Comparison of ENCODE assay signal across 8 cellular contexts in genomic region chr9:128787583-128788156, GRCh38. TPM values are rescaled to one million over a fixed set of nuclear protein-coding genes. Genes with fewer than 3 reads are reported as not detected.
A peak's percentile ranks its signal among the peaks of the same experiment; 100 is the strongest.
DNase-seq lines count a peak whose midpoint lies in the region; FAIRE-seq and TF ChIP-seq lines count a peak whose summit lies in the region.

No MANE protein-coding gene starts in this region.

- CTCF ChIA-PET in GM10248 (lab: Yijun Ruan, JAX) = interaction anchor here (1.1 to 2.6 kb wide), 5 partner anchors 30 to 317 kb away, joined by 3 to 16 read pairs (median 4); partner anchors contain the start of gene ENDOG

- DNase-seq in H7 (no peak), esophagus muscularis mucosa (ENCODE audit: extremely low spot score) (no peak), neuronal stem cell (ENCODE audit: low spot score) (no peak), D721Med (ENCODE audit: insufficient read length, low spot score) (no peak), NCI-H128 (lab: John Stamatoyannopoulos, UW; ENCODE audit: unreplicated experiment) (no peak), GM10248 (ENCODE audit: extremely low spot score) (no peak), inferior parietal cortex (ENCODE audit: extremely low spot score) (no peak)

- H3K9me3 ChIP-seq in SU-DHL-6 (ENCODE audit: insufficient read depth, low read length) = no peaks in the 10 kb centered on the region
- no peaks in the 10 kb centered on the region for H3K9me3 ChIP-seq in esophagus muscularis mucosa
- H3K9me3 ChIP-seq in neuronal stem cell (replicated peaks in 1 of 2; ENCODE audit: control insufficient read depth in 2 of 2, insufficient read depth in 1 of 2, low read depth in 1 of 2, low read length in 2 of 2) = no peaks in the 10 kb centered on the region

- POLR2A ChIA-PET in GM10248 (lab: Yijun Ruan, JAX) = interaction anchor here (0.8 kb wide), 1 partner anchor 235 kb away, joined by 3 read pairs; the partner anchor contains the start of gene SPTAN1

- no peak overlapping the region for H2BK12ac ChIP-seq in neuronal stem cell (ENCODE audit: low read length)

- peak overlapping the region; percentile 45 for H3K27ac ChIP-seq in SU-DHL-6 (ENCODE audit: low read depth, low read length)
- H3K27ac ChIP-seq in esophagus muscularis mucosa (replicated peaks in 1 of 4) = peak overlapping the region; percentile 85 to 88 (median 86)
- peak overlapping the region; percentile 61 for H3K27ac ChIP-seq in neuronal stem cell (replicated peaks; ENCODE audit: low read length)

- no peaks in the 10 kb centered on the region for H4K20me1 ChIP-seq in SU-DHL-6 (ENCODE audit: low read depth, low read length)

- H2BK120ac ChIP-seq in neuronal stem cell (ENCODE audit: low read depth, low read length) = no peak overlapping the region

- H2AFZ ChIP-seq in SU-DHL-6 (ENCODE audit: low read depth, low read length, severe bottlenecking) = peak overlapping the region; percentile 87
- H2AFZ ChIP-seq in neuronal stem cell (ENCODE audit: low read length) = peak overlapping the region; percentile 91

- no peaks in the 10 kb centered on the region for H3F3A ChIP-seq in SU-DHL-6 (ENCODE audit: insufficient read depth)

- peak overlapping the region; percentile 95 for H3K23ac ChIP-seq in neuronal stem cell (ENCODE audit: low read depth, low read length, poor library complexity)

- no peak overlapping the region for H3K4ac ChIP-seq in neuronal stem cell (ENCODE audit: low read length)

- peak overlapping the region; percentile 43 for H4K8ac ChIP-seq in neuronal stem cell (ENCODE audit: low read depth, low read length)

- peak overlapping the region; percentile 71 for H3K14ac ChIP-seq in neuronal stem cell (ENCODE audit: low read length)

- H3K9me2 ChIP-seq in SU-DHL-6 (replicated peaks; ENCODE audit: insufficient read depth, low read length) = no peaks in the 10 kb centered on the region

- no peak overlapping the region for H2AK5ac ChIP-seq in neuronal stem cell (ENCODE audit: low read depth, low read length)

- peaks cover 15% of the 10 kb centered on the region for H3K79me2 ChIP-seq in SU-DHL-6 (ENCODE audit: insufficient read depth, low read length)

- H2BK5ac ChIP-seq in neuronal stem cell (ENCODE audit: low read length) = peak overlapping the region; percentile 90

- intact Hi-C loops in esophagus muscularis mucosa (cut with DNase I) = loop anchor here (2.0 kb wide), 1 partner anchor 85 kb away; the partner anchor contains the start of gene PKN3

- H3K36me3 ChIP-seq in H7 (replicated peaks; ENCODE audit: control insufficient read depth, insufficient read depth, low read length) (peaks cover 7% of the 10 kb centered on the region), SU-DHL-6 (ENCODE audit: low read length) (no peaks in the 10 kb centered on the region), esophagus muscularis mucosa (peaks cover 12 to 40% (median 31%) of the 10 kb centered on the region in 4 donors), neuronal stem cell (replicated peaks in 1 of 2; ENCODE audit: control insufficient read depth in 2 of 2, insufficient read depth in 2 of 2, low read length in 2 of 2) (peaks cover 10 to 37% of the 10 kb centered on the region in 2 donors)

- no peak for TF ChIP-seq EP300 in esophagus muscularis mucosa (IDR thresholded peaks at IDR 0.05)

- H3K4me3 ChIP-seq in H7 (ENCODE audit: insufficient read depth, low read depth, low read length) (peak overlapping the region; percentile 92), SU-DHL-6 (ENCODE audit: insufficient read depth, low read length, poor library complexity, severe bottlenecking) (peak overlapping the region; percentile 88), esophagus muscularis mucosa (peak overlapping the region; percentile 93 to 100 (median 98)), neuronal stem cell (ENCODE audit: low read length in 2 of 2) (peak overlapping the region; percentile 97 to 99)

- H4K91ac ChIP-seq in neuronal stem cell (ENCODE audit: low read depth, low read length, poor library complexity) = no peak overlapping the region

- H3K27me3 ChIP-seq in H7 (ENCODE audit: control insufficient read depth, insufficient read depth, low read length) (no peaks in the 10 kb centered on the region), SU-DHL-6 (ENCODE audit: low read length) (no peaks in the 10 kb centered on the region), esophagus muscularis mucosa (no peaks in the 10 kb centered on the region), neuronal stem cell (ENCODE audit: control insufficient read depth in 3 of 3, insufficient read depth in 3 of 3, low read depth in 1 of 3, low read length in 3 of 3) (no peaks in the 10 kb centered on the region)

- under 1% methylated on average over 7 of the region's 8 CpGs for WGBS in esophagus muscularis mucosa
- WGBS in neuronal stem cell (ENCODE audit: extremely low coverage in 2 of 2, insufficient read length in 2 of 2, insufficient replicate concordance in 1 of 2), 2 donors = no CpG with 5 or more reads among the region's 8 CpGs

- H3K4me1 ChIP-seq in esophagus muscularis mucosa (peaks cover 5 to 40% (median 35%) of the 10 kb centered on the region in 4 donors), neuronal stem cell (ENCODE audit: control insufficient read depth in 2 of 2, insufficient read depth in 1 of 2, low read depth in 1 of 2, low read length in 2 of 2) (peaks cover 2 to 8% of the 10 kb centered on the region in 2 donors)

- no peak for FAIRE-seq in D721Med (lab: Jason Lieb, UNC)

- H3K4me2 ChIP-seq in SU-DHL-6 (ENCODE audit: low read depth, low read length, poor library complexity, severe bottlenecking) (peak overlapping the region; percentile 81), neuronal stem cell (ENCODE audit: insufficient read depth, low read length, poor library complexity, severe bottlenecking) (peak overlapping the region; percentile 77)

- H2BK15ac ChIP-seq in neuronal stem cell (ENCODE audit: low read length) = peak overlapping the region; percentile 58

- H3K18ac ChIP-seq in neuronal stem cell (ENCODE audit: low read length) = peak overlapping the region; percentile 98

- H3K9ac ChIP-seq in SU-DHL-6 (ENCODE audit: low read length) = peak overlapping the region; percentile 83
- peak overlapping the region; percentile 98 for H3K9ac ChIP-seq in neuronal stem cell (ENCODE audit: low read depth, low read length, poor library complexity)

- TF ChIP-seq POLR2A in esophagus muscularis mucosa (IDR thresholded peaks at IDR 0.05; ENCODE audit: low read depth) = no peak

- TF ChIP-seq CTCF in SU-DHL-6 (IDR thresholded peaks at IDR 0.05; ENCODE audit: insufficient read depth, low read length, poor library complexity, severe bottlenecking) = no peak
- no peak for TF ChIP-seq CTCF in esophagus muscularis mucosa (IDR thresholded peaks at IDR 0.05)
- no peak for TF ChIP-seq CTCF in D721Med (IDR thresholded peaks at IDR 0.05; ENCODE audit: insufficient read depth, missing control alignments)
- TF ChIP-seq CTCF in GM10248 (IDR thresholded peaks at IDR 0.05; ENCODE audit: control extremely low read depth, extremely low read depth, low read depth, missing control alignments) = no peak

- peaks cover 2% of the 10 kb centered on the region for H3K79me1 ChIP-seq in neuronal stem cell (ENCODE audit: low read depth, low read length)

RNA-seq across cellular contexts. Expression of gene TBC1D13, which starts 0.6 kb away (rescaled TPM):
- total RNA-seq in H7 (2014; rRNA removed; shearing (Covaris generic)) = 15.3 and 16.8 TPM in 2 replicates
- 10 to 100 TPM; 12.4 to 20.8 (median 16.1) TPM for total RNA-seq in esophagus muscularis mucosa
- polyA plus RNA-seq in neuronal stem cell (2013, experiment 1 of 2) = 14.4 TPM
- 14.4 TPM for polyA plus RNA-seq in neuronal stem cell (2013, experiment 2 of 2)

RNA-seq across cellular contexts. Expression of gene ZER1, which starts 15.9 kb away (rescaled TPM):
- total RNA-seq in H7 (2014; rRNA removed; shearing (Covaris generic)) = 19.6 and 31.1 TPM in 2 replicates
- total RNA-seq in esophagus muscularis mucosa = 100 to 1,000 TPM in 1 of 4 donors, 10 to 100 TPM in 3; 56.5 to 114 (median 79.4) TPM
- polyA plus RNA-seq in neuronal stem cell (2013, experiment 1 of 2) = 19.6 TPM
- 19.4 TPM for polyA plus RNA-seq in neuronal stem cell (2013, experiment 2 of 2)

RNA-seq across cellular contexts. Expression of gene ENDOG, which starts 30.6 kb away (rescaled TPM):
- 15.5 and 32.9 TPM in 2 replicates for total RNA-seq in H7 (2014; rRNA removed; shearing (Covaris generic))
- total RNA-seq in esophagus muscularis mucosa = 10 to 100 TPM; 21.4 to 44.5 (median 37.5) TPM
- 9.8 TPM for polyA plus RNA-seq in neuronal stem cell (2013, experiment 1 of 2)
- polyA plus RNA-seq in neuronal stem cell (2013, experiment 2 of 2) = 9.3 TPM

RNA-seq across cellular contexts. Expression of gene SPOUT1, which starts 41.9 kb away (rescaled TPM):
- 49.0 and 70.7 TPM in 2 replicates for total RNA-seq in H7 (2014; rRNA removed; shearing (Covaris generic))
- total RNA-seq in esophagus muscularis mucosa = 10 to 100 TPM; 15.3 to 36.5 (median 19.8) TPM
- polyA plus RNA-seq in neuronal stem cell (2013, experiment 1 of 2) = 14.3 TPM
- 13.9 TPM for polyA plus RNA-seq in neuronal stem cell (2013, experiment 2 of 2)
